1 cellular context compared by ENCODE assay signal in genomic region chr5:111404270-111404769, GRCh38.
TF ChIP-seq lines count a peak whose summit lies in the region.

No MANE protein-coding gene starts in this region.

TF ChIP-seq in HepG2, 621 proteins besides CTCF, POLR2A, EP300 and RAD21 (continued from another document and continues in another):
- TF ChIP-seq HNF1A (IDR thresholded peaks at IDR 0.05; ENCODE audit: low read depth) (peak; percentile 89), HNF1A (CRISPR knock-in tag; IDR thresholded peaks at IDR 0.05; ENCODE audit: borderline replicate concordance) (peak; percentile 93), ZNF318 (CRISPR knock-in tag; IDR thresholded peaks at IDR 0.05) (no peak), ZNF180 (CRISPR knock-in tag; IDR thresholded peaks at IDR 0.05; ENCODE audit: borderline replicate concordance, low read depth) (no peak), ZNF672 (CRISPR knock-in tag; IDR thresholded peaks at IDR 0.05) (no peak), RERE (CRISPR knock-in tag; IDR thresholded peaks at IDR 0.05; ENCODE audit: low read depth) (0 out of 2 replicates have a peak, but pooled peaks have one; percentile 26), CERS6 (CRISPR knock-in tag; IDR thresholded peaks at IDR 0.05) (no peak), AHR (CRISPR knock-in tag; IDR thresholded peaks at IDR 0.05) (no peak), TMF1 (CRISPR knock-in tag; IDR thresholded peaks at IDR 0.05; ENCODE audit: low read depth) (no peak), NCOA2 (CRISPR knock-in tag; IDR thresholded peaks at IDR 0.05) (peak; percentile 75), NR2F6 (IDR thresholded peaks at IDR 0.05) (peak; percentile 72), NR2F6 (CRISPR knock-in tag; IDR thresholded peaks at IDR 0.05) (peak; percentile 69; the same call in 1 of the 2 replicates), PHF21A (CRISPR knock-in tag; IDR thresholded peaks at IDR 0.05) (peak; percentile 51; the same call in 1 of the 2 replicates), ARNT (IDR thresholded peaks at IDR 0.05) (no peak), NR0B2 (CRISPR knock-in tag; IDR thresholded peaks at IDR 0.05) (no peak), CEBPG (CRISPR knock-in tag; IDR thresholded peaks at IDR 0.05) (peak; percentile 45)
- TF ChIP-seq, protein P1, sequence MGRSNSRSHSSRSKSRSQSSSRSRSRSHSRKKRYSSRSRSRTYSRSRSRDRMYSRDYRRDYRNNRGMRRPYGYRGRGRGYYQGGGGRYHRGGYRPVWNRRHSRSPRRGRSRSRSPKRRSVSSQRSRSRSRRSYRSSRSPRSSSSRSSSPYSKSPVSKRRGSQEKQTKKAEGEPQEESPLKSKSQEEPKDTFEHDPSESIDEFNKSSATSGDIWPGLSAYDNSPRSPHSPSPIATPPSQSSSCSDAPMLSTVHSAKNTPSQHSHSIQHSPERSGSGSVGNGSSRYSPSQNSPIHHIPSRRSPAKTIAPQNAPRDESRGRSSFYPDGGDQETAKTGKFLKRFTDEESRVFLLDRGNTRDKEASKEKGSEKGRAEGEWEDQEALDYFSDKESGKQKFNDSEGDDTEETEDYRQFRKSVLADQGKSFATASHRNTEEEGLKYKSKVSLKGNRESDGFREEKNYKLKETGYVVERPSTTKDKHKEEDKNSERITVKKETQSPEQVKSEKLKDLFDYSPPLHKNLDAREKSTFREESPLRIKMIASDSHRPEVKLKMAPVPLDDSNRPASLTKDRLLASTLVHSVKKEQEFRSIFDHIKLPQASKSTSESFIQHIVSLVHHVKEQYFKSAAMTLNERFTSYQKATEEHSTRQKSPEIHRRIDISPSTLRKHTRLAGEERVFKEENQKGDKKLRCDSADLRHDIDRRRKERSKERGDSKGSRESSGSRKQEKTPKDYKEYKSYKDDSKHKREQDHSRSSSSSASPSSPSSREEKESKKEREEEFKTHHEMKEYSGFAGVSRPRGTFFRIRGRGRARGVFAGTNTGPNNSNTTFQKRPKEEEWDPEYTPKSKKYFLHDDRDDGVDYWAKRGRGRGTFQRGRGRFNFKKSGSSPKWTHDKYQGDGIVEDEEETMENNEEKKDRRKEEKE (IDR thresholded peaks at IDR 0.05), result no peak
- TF ChIP-seq, protein P2, sequence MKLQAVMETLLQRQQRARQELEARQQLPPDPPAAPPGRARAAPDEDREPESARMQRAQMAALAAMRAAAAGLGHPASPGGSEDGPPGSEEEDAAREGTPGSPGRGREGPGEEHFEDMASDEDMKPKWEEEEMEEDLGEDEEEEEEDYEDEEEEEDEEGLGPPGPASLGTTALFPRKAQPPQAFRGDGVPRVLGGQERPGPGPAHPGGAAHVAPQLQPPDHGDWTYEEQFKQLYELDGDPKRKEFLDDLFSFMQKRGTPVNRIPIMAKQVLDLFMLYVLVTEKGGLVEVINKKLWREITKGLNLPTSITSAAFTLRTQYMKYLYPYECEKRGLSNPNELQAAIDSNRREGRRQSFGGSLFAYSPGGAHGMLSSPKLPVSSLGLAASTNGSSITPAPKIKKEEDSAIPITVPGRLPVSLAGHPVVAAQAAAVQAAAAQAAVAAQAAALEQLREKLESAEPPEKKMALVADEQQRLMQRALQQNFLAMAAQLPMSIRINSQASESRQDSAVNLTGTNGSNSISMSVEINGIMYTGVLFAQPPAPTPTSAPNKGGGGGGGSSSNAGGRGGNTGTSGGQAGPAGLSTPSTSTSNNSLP (IDR thresholded peaks at IDR 0.05; ENCODE audit: low read depth, low read length), result peak; percentile 51; the same call in 1 of the 2 replicates
